ENCODE assay signal across 30 cellular contexts in genomic region chr19:30883071-30883470, GRCh38.
"Had no signal": no experiment of that assay in that cellular context is flagged by ENCODE, and none has a peak within 500 bp of the region (broad histone marks: within the 10 kb centered on the region; RNA-seq: fewer than 3 reads in every experiment).

No MANE protein-coding gene starts in this region.

- H3K9me3 ChIP-seq: SJSA1, SK-N-SH had no signal

- H3K4me2 ChIP-seq: SK-N-SH had no signal

- H3K4me3 ChIP-seq: SJSA1 had no signal

- H3K36me3 ChIP-seq: brain microvascular endothelial cell, SJSA1 had no signal

- H3K27me3 ChIP-seq: brain microvascular endothelial cell, SJSA1 had no signal

- H3K4me1 ChIP-seq: SJSA1 had no signal

- H3K27ac Mint-ChIP-seq: activated CD8-positive, alpha-beta T cell treated with anti-CD3 and anti-CD28 coated beads for 36 hours; activated naive CD8-positive, alpha-beta T cell treated with anti-CD3 and anti-CD28 coated beads for 36 hours; activated T-helper 1 cell treated with anti-CD3 and anti-CD28 coated beads, Interleukin-12 subunit alpha, Interleukin-12 subunit beta, Interleukin-2, Interleukin-4 antibody, amounts not matched to agents 30 ng/mL and 10 ng/mL and 1 ng/mL, durations not matched to agents 14 hours and 24 hours and 36 hours; T-cell; T-helper 17 cell had no signal

- DNase-seq: activated CD4-positive, alpha-beta T cell treated with anti-CD3 and anti-CD28 coated beads for 1 hour; activated CD4-positive, alpha-beta T cell treated with anti-CD3 and anti-CD28 coated beads for 48 hours; activated CD4-positive, alpha-beta T cell treated with anti-CD3 and anti-CD28 coated beads, Interleukin-2, amount 50 U/mL, for 4 hours; activated CD4-positive, CD25-positive, alpha-beta regulatory T cell; activated CD8-positive, alpha-beta T cell treated with anti-CD3 and anti-CD28 coated beads for 36 hours; activated naive CD4-positive, alpha-beta T cell treated with anti-CD3 and anti-CD28 coated beads, Interleukin-2, amount 50 U/mL, for 16 hours; activated naive CD8-positive, alpha-beta T cell treated with anti-CD3 and anti-CD28 coated beads for 36 hours; activated T-cell treated with anti-CD3 and anti-CD28 coated beads for 4 hours; activated T-cell treated with anti-CD3 and anti-CD28 coated beads, Interleukin-2, amount 50 U/mL, for 4 hours; amniotic stem cell; aorta; brain microvascular endothelial cell; Kasumi-1; KG1; MM.1S; NCI-H1092; NCI-H1436 treated with DMSO at 0.1 percent for 48 hours; NCI-H1694 treated with DMSO at 0.1 percent for 48 hours; NCI-H2029; NCI-H345; NCI-H524 treated with DMSO at 0.1 percent for 48 hours; SHP77 treated with DMSO at 0.1 percent for 48 hours; SK-N-SH; T-cell; T-helper 17 cell had no signal

- H3K4me1 Mint-ChIP-seq: activated naive CD8-positive, alpha-beta T cell treated with anti-CD3 and anti-CD28 coated beads for 36 hours; central memory CD8-positive, alpha-beta T cell; T-cell had no signal

- H3K9ac ChIP-seq: SK-N-SH had no signal

- H3K4me3 Mint-ChIP-seq: activated CD8-positive, alpha-beta T cell treated with anti-CD3 and anti-CD28 coated beads for 36 hours; activated naive CD8-positive, alpha-beta T cell treated with anti-CD3 and anti-CD28 coated beads for 36 hours; activated T-cell treated with anti-CD3 and anti-CD28 coated beads, Interleukin-2, amount 50 U/mL, for 4 hours; activated T-helper 1 cell treated with anti-CD3 and anti-CD28 coated beads, Interleukin-12 subunit alpha, Interleukin-12 subunit beta, Interleukin-2, Interleukin-4 antibody, amounts not matched to agents 30 ng/mL and 10 ng/mL and 1 ng/mL, durations not matched to agents 14 hours and 24 hours and 36 hours; central memory CD8-positive, alpha-beta T cell; T-cell; T-helper 17 cell had no signal

- ATAC-seq: activated CD8-positive, alpha-beta T cell treated with anti-CD3 and anti-CD28 coated beads for 36 hours; activated T-cell treated with anti-CD3 and anti-CD28 coated beads, Interleukin-2, amount 50 U/mL, for 4 hours; Panc1; T-cell; T-helper 17 cell had no signal

- H3K27me3 Mint-ChIP-seq: activated naive CD8-positive, alpha-beta T cell treated with anti-CD3 and anti-CD28 coated beads for 36 hours had no signal

- H3K36me3 Mint-ChIP-seq: activated naive CD8-positive, alpha-beta T cell treated with anti-CD3 and anti-CD28 coated beads for 36 hours; T-cell had no signal

- H3K27ac ChIP-seq: brain microvascular endothelial cell, SJSA1, VCaP had no signal

- H3K9me3 Mint-ChIP-seq: activated CD8-positive, alpha-beta T cell treated with anti-CD3 and anti-CD28 coated beads for 36 hours; activated naive CD8-positive, alpha-beta T cell treated with anti-CD3 and anti-CD28 coated beads for 36 hours; activated T-cell treated with anti-CD3 and anti-CD28 coated beads, Interleukin-2, amount 50 U/mL, for 4 hours; activated T-helper 1 cell treated with anti-CD3 and anti-CD28 coated beads, Interleukin-12 subunit alpha, Interleukin-12 subunit beta, Interleukin-2, Interleukin-4 antibody, amounts not matched to agents 30 ng/mL and 10 ng/mL and 1 ng/mL, durations not matched to agents 14 hours and 24 hours and 36 hours; central memory CD8-positive, alpha-beta T cell; T-cell had no signal
